Comparison of ENCODE assay signal across 22 cellular contexts in the genomic region with DNA sequence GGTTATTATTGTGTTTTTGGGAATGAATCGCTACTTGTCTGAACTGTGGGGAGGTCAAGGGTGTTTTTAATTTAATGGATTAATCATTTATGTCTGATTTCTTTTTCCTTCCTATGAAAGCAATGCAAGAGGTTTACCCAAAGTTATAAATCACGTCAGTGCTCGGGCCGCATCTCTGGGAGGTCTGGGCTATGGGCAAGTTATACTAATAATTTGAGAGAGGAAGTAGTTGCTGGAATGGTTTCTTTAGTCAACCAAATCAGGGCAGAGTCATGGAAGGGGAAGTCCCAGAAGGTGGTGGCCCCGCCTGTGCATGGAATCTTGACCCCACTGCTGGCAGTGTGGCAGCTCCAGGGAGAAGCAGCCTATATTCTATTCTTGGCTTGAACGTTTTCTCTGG.
DNase-seq lines count a peak whose midpoint lies in the region; ATAC-seq, FAIRE-seq and TF ChIP-seq lines count a peak whose summit lies in the region.
"Had no signal": no experiment of that assay in that cellular context is flagged by ENCODE, and none has a peak within 500 bp of the region (broad histone marks: within the 10 kb centered on the region; RNA-seq: fewer than 3 reads in every experiment).

No MANE protein-coding gene starts in this region.

- no peaks in the 10 kb centered on the region for H3K27me3 ChIP-seq in right lobe of liver
- H3K27me3 ChIP-seq in HepG2 (ENCODE audit: control insufficient read depth in 1 of 2, insufficient read depth in 2 of 2, low read length in 2 of 2) = no peaks in the 10 kb centered on the region
- peaks cover 0 to 11% of the 10 kb centered on the region in 2 experiments; a peak in 2 of 5 replicates for H3K27me3 ChIP-seq in K562 (ENCODE audit: control insufficient read depth in 2 of 2, insufficient read depth in 2 of 2, low read length in 2 of 2)
- H3K27me3 ChIP-seq: ovary had no signal

- H3K9me1 ChIP-seq in K562 (ENCODE audit: control insufficient read depth, insufficient read depth, low read length) = no peaks in the 10 kb centered on the region

- TF ChIP-seq EP300 in HepG2 (IDR thresholded peaks at IDR 0.05; ENCODE audit: low read depth in 2 of 2, low read length in 2 of 2) (no peak), HepG2 (CRISPR knock-in tag; IDR thresholded peaks at IDR 0.05; ENCODE audit: borderline replicate concordance) (no peak), K562 (IDR thresholded peaks at IDR 0.05; ENCODE audit: low read length) (no peak)

- DNase-seq in right lobe of liver (peak in 2 of 3 donors; percentile 57 to 58), HepG2 (ENCODE audit: low spot score) (no peak), K562 (ENCODE audit: extremely low read depth in 1 of 4, low spot score in 3 of 4) (no peak), mucosa of descending colon (peak; percentile 63 to 73 (median 69)), SK-N-DZ (ENCODE audit: low spot score) (no peak), medulla oblongata (ENCODE audit: extremely low spot score) (no peak)
- DNase-seq: activated CD4-positive, alpha-beta T cell treated with anti-CD3 and anti-CD28 coated beads, Interleukin-2, amount 50 U/mL, for 48 hours; activated naive CD4-positive, alpha-beta T cell treated with Interleukin-2 at 50 U/mL for 16 hours; cerebellar nuclear complex; effector CD8-positive, alpha-beta T cell; MM.1S; naive B cell; NCI-H1930; ovary; stimulated activated CD4-positive, alpha-beta T cell treated with anti-CD3 and anti-CD28 coated beads, Interleukin-2, amount 100 ng/mL, for 48 hours had no signal

- H4K20me1 ChIP-seq in HepG2 (ENCODE audit: insufficient read depth, low read length) = no peaks in the 10 kb centered on the region
- no peaks in the 10 kb centered on the region; the same call in 1 of the 2 replicates for H4K20me1 ChIP-seq in K562 (replicated peaks; ENCODE audit: control insufficient read depth, insufficient read depth, low read length)

- no peak for TF ChIP-seq POLR2A in right lobe of liver (IDR thresholded peaks at IDR 0.05)
- no peak for TF ChIP-seq POLR2A in HepG2 (IDR thresholded peaks at IDR 0.05; ENCODE audit: insufficient read depth in 1 of 2, low read depth in 2 of 2, low read length in 2 of 2)
- no peak for TF ChIP-seq POLR2A in K562 (conservative IDR thresholded peaks at IDR 0.05)

- no peak overlapping the region for H2AFZ ChIP-seq in HepG2 (ENCODE audit: low read length)
- no peak overlapping the region for H2AFZ ChIP-seq in K562 (ENCODE audit: low read depth, low read length)

- ATAC-seq in right lobe of liver = peak; percentile 74 to 89 (median 86)
- ATAC-seq in HepG2 = no peak
- ATAC-seq in K562 = no peak
- peak; percentile 95 for ATAC-seq in mucosa of descending colon
- no peak for ATAC-seq in HG03571 (IDR thresholded peaks at IDR 0.05; ENCODE audit: unreplicated experiment)
- no peak for ATAC-seq in HG02840 (IDR thresholded peaks at IDR 0.05; ENCODE audit: low FRiP score, unreplicated experiment)
- ATAC-seq: WTC11 had no signal

- intact Hi-C loops in right lobe of liver (cut with DNase I) (no loop called here), HepG2 (cut with micrococcal nuclease; ENCODE audit: unreplicated experiment) (no loop called here), K562 (cut with micrococcal nuclease) (no loop called here), mucosa of descending colon (cut with DNase I, micrococcal nuclease) (no loop called here)

- no peak for TF ChIP-seq RAD21 in HepG2 (CRISPR knock-in tag; IDR thresholded peaks at IDR 0.05)
- no peak for TF ChIP-seq RAD21 in K562 (CRISPR knock-in tag; conservative IDR thresholded peaks at IDR 0.05 in 1 of 2, IDR thresholded peaks at IDR 0.05 in 1 of 2)

- no peak overlapping the region for H3K4me2 ChIP-seq in HepG2 (ENCODE audit: low read depth, low read length)
- no peak overlapping the region for H3K4me2 ChIP-seq in K562 (ENCODE audit: insufficient read depth, low read length)

- H3K27ac ChIP-seq in right lobe of liver (no peak overlapping the region), HepG2 (ENCODE audit: extremely low read length, insufficient read depth, low read length) (no peak overlapping the region), K562 (ENCODE audit: extremely low read depth, low read depth, low read length) (no peak overlapping the region)
- H3K27ac ChIP-seq: ovary, skin epidermis had no signal

- H3K9ac ChIP-seq in HepG2 (ENCODE audit: insufficient read depth, low read depth, low read length) (no peak overlapping the region), K562 (ENCODE audit: insufficient read depth in 1 of 2, low read depth in 2 of 2, low read length in 2 of 2) (no peak overlapping the region)

- POLR2A ChIA-PET in HepG2 (lab: Yijun Ruan, JAX) (no interaction called here), K562 (lab: Yijun Ruan, JAX) (no interaction called here)

- H3K4me3 ChIP-seq in right lobe of liver (no peak overlapping the region), HepG2 (replicated peaks in 1 of 3; ENCODE audit: insufficient read depth in 1 of 3, low read depth in 2 of 3, low read length in 3 of 3) (no peak overlapping the region), K562 (no peak overlapping the region), mucosa of descending colon (no peak overlapping the region)
- H3K4me3 ChIP-seq: ovary, skin epidermis had no signal

- CTCF ChIA-PET in HepG2 (lab: Yijun Ruan, JAX; ENCODE audit: low intra/inter-chr PET ratio, low total read pairs) = no interaction called here
- CTCF ChIA-PET in K562 (lab: Yijun Ruan, JAX; ENCODE audit: low intra/inter-chr PET ratio) = no interaction called here

- in situ Hi-C loops in HepG2 (cut with HindIII; ENCODE audit: extremely low pct_ligation_motif_present, low pct_unique_long_range_greater_than_20kb) = no loop called here
- in situ Hi-C loops in K562 (cut with MboI) = no loop called here

- peaks cover 0 to 15% (median 0%) of the 10 kb centered on the region in 4 donors for H3K4me1 ChIP-seq in right lobe of liver
- no peaks in the 10 kb centered on the region for H3K4me1 ChIP-seq in HepG2 (ENCODE audit: insufficient read depth, low read length)
- H3K4me1 ChIP-seq in K562 (replicated peaks in 1 of 2; ENCODE audit: control insufficient read depth in 2 of 2, insufficient read depth in 2 of 2, low read length in 2 of 2) = peaks cover 0 to 7% of the 10 kb centered on the region in 2 experiments; a peak in 2 of 5 replicates
- peaks cover 19% of the 10 kb centered on the region for H3K4me1 ChIP-seq in mucosa of descending colon (ENCODE audit: low read depth)

- no peak for TF ChIP-seq CTCF in right lobe of liver (IDR thresholded peaks at IDR 0.05)
- no peak for TF ChIP-seq CTCF in HepG2 (CRISPR knock-in tag; IDR thresholded peaks at IDR 0.05)
- TF ChIP-seq CTCF in K562 (IDR thresholded peaks at IDR 0.05 in 2 of 3, conservative IDR thresholded peaks at IDR 0.05 in 1 of 3; ENCODE audit: insufficient read depth in 2 of 3, low read depth in 1 of 3, low read length in 3 of 3) = no peak
- TF ChIP-seq CTCF in mucosa of descending colon (IDR thresholded peaks at IDR 0.05) = no peak

- FAIRE-seq in HepG2 (lab: Jason Lieb, UNC) (no peak), K562 (lab: Jason Lieb, UNC) (no peak)
- FAIRE-seq: A204.1, D721Med, H1 had no signal

- H3K36me3 ChIP-seq in right lobe of liver (no peaks in the 10 kb centered on the region), HepG2 (replicated peaks in 1 of 2; ENCODE audit: control insufficient read depth in 1 of 2, insufficient read depth in 2 of 2, low read length in 2 of 2) (no peaks in the 10 kb centered on the region), K562 (ENCODE audit: control insufficient read depth, insufficient read depth, low read length) (no peaks in the 10 kb centered on the region), mucosa of descending colon (ENCODE audit: low read depth) (no peaks in the 10 kb centered on the region)
- H3K36me3 ChIP-seq: ovary had no signal

- 25% methylated on average over 6 of the region's 6 CpGs for WGBS in right lobe of liver (ENCODE audit: insufficient coverage, low coverage, low lambda C conversion rate, missing lambda C conversion rate)
- 80% methylated on average over 6 of the region's 6 CpGs for WGBS in HepG2 (ENCODE audit: low lambda C conversion rate)
- WGBS in K562 (ENCODE audit: insufficient coverage, low coverage, missing lambda C conversion rate) = 22% methylated on average over 6 of the region's 6 CpGs

- H3K9me3 ChIP-seq in right lobe of liver (no peaks in the 10 kb centered on the region), HepG2 (ENCODE audit: low read length) (no peaks in the 10 kb centered on the region), K562 (replicated peaks; ENCODE audit: control insufficient read depth, insufficient read depth, low read depth, low read length) (no peaks in the 10 kb centered on the region), mucosa of descending colon (no peaks in the 10 kb centered on the region)
- H3K9me3 ChIP-seq: ovary had no signal

- H3K79me2 ChIP-seq in HepG2 (ENCODE audit: insufficient read depth, low read length) (no peaks in the 10 kb centered on the region), K562 (ENCODE audit: control insufficient read depth, insufficient read depth, low read length) (no peaks in the 10 kb centered on the region)

- BruUV-seq in HepG2 (replicated peaks; lab: Mats Ljungman, UMichigan) (no TSS peak), K562 (replicated peaks; lab: Mats Ljungman, UMichigan) (no TSS peak)

TF ChIP-seq in HepG2, 621 proteins besides CTCF, POLR2A, EP300 and RAD21 (continues in another document):
- TF ChIP-seq, protein P1, sequence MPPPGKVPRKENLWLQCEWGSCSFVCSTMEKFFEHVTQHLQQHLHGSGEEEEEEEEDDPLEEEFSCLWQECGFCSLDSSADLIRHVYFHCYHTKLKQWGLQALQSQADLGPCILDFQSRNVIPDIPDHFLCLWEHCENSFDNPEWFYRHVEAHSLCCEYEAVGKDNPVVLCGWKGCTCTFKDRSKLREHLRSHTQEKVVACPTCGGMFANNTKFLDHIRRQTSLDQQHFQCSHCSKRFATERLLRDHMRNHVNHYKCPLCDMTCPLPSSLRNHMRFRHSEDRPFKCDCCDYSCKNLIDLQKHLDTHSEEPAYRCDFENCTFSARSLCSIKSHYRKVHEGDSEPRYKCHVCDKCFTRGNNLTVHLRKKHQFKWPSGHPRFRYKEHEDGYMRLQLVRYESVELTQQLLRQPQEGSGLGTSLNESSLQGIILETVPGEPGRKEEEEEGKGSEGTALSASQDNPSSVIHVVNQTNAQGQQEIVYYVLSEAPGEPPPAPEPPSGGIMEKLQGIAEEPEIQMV (CRISPR knock-in tag; IDR thresholded peaks at IDR 0.05; ENCODE audit: low read depth) = no peak

TF ChIP-seq in K562, 482 proteins besides CTCF, POLR2A, EP300 and RAD21 (continues in another document):
- TF ChIP-seq MEIS2 (IDR thresholded peaks at IDR 0.05; ENCODE audit: partially characterized antibody) (peak; percentile 52), HDAC1 (IDR thresholded peaks at IDR 0.05) (no peak), HDAC2 (IDR thresholded peaks at IDR 0.05) (no peak), SPI1 (IDR thresholded peaks at IDR 0.05; ENCODE audit: borderline replicate concordance, low read depth, low read length) (peak; percentile 72; the same call in 1 of the 2 replicates), RBM25 (IDR thresholded peaks at IDR 0.05; ENCODE audit: low read depth, low read length, severe bottlenecking) (peak; percentile 8)

Comparison
In these comparisons a context has a peak if more than half of its experiments do, and no peak if none do; other contexts are left out.
1. ATAC-seq: peak in right lobe of liver (4 of 4) and mucosa of descending colon (single experiment); none in HepG2 (single experiment), K562 (single experiment), HG03571 (single experiment) and HG02840 (single experiment).
2. DNase-seq: peak in right lobe of liver (2 of 3) and mucosa of descending colon (3 of 3); none in HepG2 (single experiment), K562 (0 of 4), SK-N-DZ (single experiment) and medulla oblongata (single experiment).